ENCODE assay signal across 31 cellular contexts in the genomic region with DNA sequence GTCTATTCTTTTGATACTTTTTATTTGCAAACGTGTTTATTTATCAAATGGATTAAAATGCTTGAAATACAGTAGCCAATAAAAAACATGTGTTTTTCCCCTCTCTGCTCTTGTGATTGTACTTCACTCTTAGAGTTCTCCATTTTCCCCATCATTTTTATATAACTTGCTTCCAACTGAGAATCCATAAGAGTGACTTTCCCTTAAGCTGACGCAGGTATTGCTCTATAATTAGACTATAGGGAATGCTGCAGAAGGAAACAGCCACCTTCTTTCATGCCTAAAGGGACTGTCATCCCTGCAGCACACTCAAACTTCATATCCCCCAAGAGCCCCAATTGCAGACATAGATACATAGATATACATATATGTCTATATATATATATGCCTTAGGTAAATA.
"Had no signal": no experiment of that assay in that cellular context is flagged by ENCODE, and none has a peak within 500 bp of the region (broad histone marks: within the 10 kb centered on the region; RNA-seq: fewer than 3 reads in every experiment).

No MANE protein-coding gene starts in this region.

- H3K9me3 ChIP-seq: adrenal gland, ascending aorta, body of pancreas, breast epithelium had no signal

- H3K36me3 ChIP-seq: adrenal gland, ascending aorta, brain microvascular endothelial cell, breast epithelium, cardiac muscle cell had no signal

- DNase-seq: activated effector memory CD4-positive, alpha-beta T cell treated with anti-CD3 and anti-CD28 coated beads, Interleukin-2, amount 50 U/mL, for 16 hours; activated effector memory CD4-positive, alpha-beta T cell treated with Interleukin-2 at 50 U/mL for 16 hours; activated gamma-delta T cell; activated gamma-delta T cell treated with Interleukin-2 at 50 U/mL for 16 hours; activated naive CD4-positive, alpha-beta T cell; activated naive CD4-positive, alpha-beta T cell treated with anti-CD3 and anti-CD28 coated beads for 36 hours; activated naive CD4-positive, alpha-beta T cell treated with anti-CD3 and anti-CD28 coated beads, Interleukin-2, amount 10 ng/mL, durations not matched to agents 7 days and 5 days; activated naive CD4-positive, alpha-beta T cell treated with anti-CD3 and anti-CD28 coated beads, Interleukin-2, amount 50 U/mL, for 16 hours; activated naive CD4-positive, alpha-beta T cell treated with Interleukin-2 at 50 U/mL for 16 hours; activated naive CD8-positive, alpha-beta T cell treated with anti-CD3 and anti-CD28 coated beads for 36 hours; activated naive CD8-positive, alpha-beta T cell treated with anti-CD3 and anti-CD28 coated beads, Interleukin-2, amount 10 ng/mL, durations not matched to agents 7 days and 5 days; activated naive CD8-positive, alpha-beta T cell treated with anti-CD3 and anti-CD28 coated beads, Interleukin-2, amount 50 U/mL, for 24 hours; activated T-cell treated with anti-CD3 and anti-CD28 coated beads, Interleukin-2, amount 50 U/mL, for 1 hour; activated T-cell treated with anti-CD3 and anti-CD28 coated beads, Interleukin-2, amount 50 U/mL, for 24 hours; activated T-cell treated with anti-CD3 and anti-CD28 coated beads, Interleukin-2, amount 50 U/mL, for 4 hours; activated T-cell treated with anti-CD3 and anti-CD28 coated beads, Interleukin-2, amount 50 U/mL, for 48 hours; activated T-cell treated with anti-CD3 and anti-CD28 coated beads, Interleukin-2, amount 50 U/mL, for 72 hours; adrenal gland; amniotic stem cell; amygdala; aorta; body of pancreas; brain microvascular endothelial cell; caudate nucleus; central memory CD4-positive, alpha-beta T cell; cerebellar nuclear complex had no signal

- H3K27ac ChIP-seq: adrenal gland, ascending aorta, body of pancreas, brain microvascular endothelial cell, breast epithelium, cardiac muscle cell had no signal

- ATAC-seq: activated naive CD4-positive, alpha-beta T cell treated with anti-CD3 and anti-CD28 coated beads, Interleukin-2, amount 50 U/mL, for 72 hours; activated naive CD8-positive, alpha-beta T cell treated with anti-CD3 and anti-CD28 coated beads, Interleukin-2, amount 50 U/mL, for 24 hours; activated T-cell treated with anti-CD3 and anti-CD28 coated beads, Interleukin-2, amount 50 U/mL, for 4 hours; activated T-cell treated with anti-CD3 and anti-CD28 coated beads, Interleukin-2, amount 50 U/mL, for 72 hours; activated T-helper 17 cell treated with anti-CD3 and anti-CD28 coated beads, Interleukin-2, amount 50 U/mL, for 72 hours; body of pancreas had no signal

- H3K27me3 ChIP-seq: adrenal gland, ascending aorta, body of pancreas, brain microvascular endothelial cell, breast epithelium, cardiac muscle cell had no signal

- H3K4me3 ChIP-seq: adrenal gland, ascending aorta, body of pancreas, breast epithelium, cardiac muscle cell had no signal
